20 cellular contexts compared by ENCODE assay signal in the genomic region with DNA sequence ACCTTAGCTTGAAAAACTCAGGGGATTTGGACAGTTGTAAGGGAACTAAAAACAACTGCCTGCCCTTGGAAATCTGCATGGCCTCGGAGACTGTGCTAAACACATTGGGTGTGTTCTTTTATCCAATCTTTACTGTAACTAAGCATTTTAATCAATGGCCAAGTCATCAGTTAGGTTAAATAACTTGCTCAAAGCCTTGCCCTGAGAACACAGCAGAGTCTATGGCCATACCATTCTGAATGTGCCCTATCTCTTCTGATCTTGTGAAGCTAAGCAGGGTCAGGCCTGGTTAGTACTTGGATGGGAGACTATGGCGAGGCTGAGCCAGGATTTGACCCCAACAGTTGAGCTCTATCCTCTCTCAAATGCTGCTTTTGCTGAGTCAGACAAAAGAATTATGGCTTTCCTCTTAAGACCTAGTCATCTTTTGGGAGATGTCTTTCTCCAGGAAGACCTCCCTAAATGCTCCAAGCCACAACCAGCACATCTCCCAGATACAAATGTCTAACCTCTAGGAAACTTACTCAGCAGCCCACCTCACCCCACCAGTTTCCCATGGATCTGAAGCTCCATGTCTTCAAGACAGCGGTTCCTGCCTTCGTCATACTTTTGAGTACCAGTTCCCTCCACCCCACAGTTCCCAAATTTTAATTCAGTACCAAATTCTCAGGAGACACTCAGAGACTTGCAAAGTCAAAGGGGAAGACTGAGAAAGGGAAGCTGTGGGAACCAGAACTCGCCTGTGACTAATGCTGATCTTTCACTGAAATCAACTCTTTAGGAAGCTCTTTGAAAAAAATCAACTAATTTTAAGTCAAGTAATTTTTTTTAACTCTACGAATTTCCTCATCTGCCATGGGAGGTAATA.
DNase-seq lines count a peak whose midpoint lies in the region; ATAC-seq and TF ChIP-seq lines count a peak whose summit lies in the region.
"Had no signal": no experiment of that assay in that cellular context is flagged by ENCODE, and none has a peak within 500 bp of the region (broad histone marks: within the 10 kb centered on the region; RNA-seq: fewer than 3 reads in every experiment).

No MANE protein-coding gene starts in this region.

- H3K27ac ChIP-seq in heart left ventricle: peak overlapping the region in 8 of 12 donors; percentile 7 to 79 (median 54)
- H3K27ac ChIP-seq: HL-60, neural progenitor cell had no signal

- H3K27me3 Mint-ChIP-seq in activated T-cell treated with anti-CD3 and anti-CD28 coated beads, Interleukin-2, amount 50 U/mL, for 24 hours: peaks cover 18% of the 10 kb centered on the region
- H3K27me3 Mint-ChIP-seq in activated T-cell treated with anti-CD3 and anti-CD28 coated beads, Interleukin-2, amount 50 U/mL, for 4 hours (ENCODE audit: low read depth): peaks cover 8% of the 10 kb centered on the region
- H3K27me3 Mint-ChIP-seq in natural killer cell treated with Interleukin-12 subunit alpha and Interleukin-12 subunit beta and Interleukin-15 and Interleukin-18, amount 100 ng/mL, for 72 hours: peaks cover 0 to 19% of the 10 kb centered on the region in 2 donors
- peaks cover 27% of the 10 kb centered on the region for H3K27me3 Mint-ChIP-seq in activated naive CD4-positive, alpha-beta T cell treated with anti-CD3 and anti-CD28 coated beads for 36 hours (ENCODE audit: low read depth)

- intact Hi-C loops in heart left ventricle (cut with DNase I): loop anchor here in 2 of 10 donors (5.0 to 10.0 kb wide), 4 partner anchors 93 to 762 kb away; a partner anchor contains a TSS
- intact Hi-C loops in activated naive CD4-positive, alpha-beta T cell treated with anti-CD3 and anti-CD28 coated beads for 36 hours (cut with micrococcal nuclease): loop anchor here (5.0 to 10.0 kb wide), 4 partner anchors 148 to 1740 kb away; a partner anchor contains a TSS

- CTCF ChIA-PET in activated naive CD4-positive, alpha-beta T cell treated with anti-CD3 and anti-CD28 coated beads for 36 hours (lab: Charles Lee): interaction anchor here (0.7 kb wide), 1 partner anchor 23 kb away, joined by 4 read pairs; no protein-coding TSS in a partner anchor

- H3K9me3 ChIP-seq in heart left ventricle: no peaks in the 10 kb centered on the region
- H3K9me3 ChIP-seq: mucosa of descending colon had no signal

- no peak for ATAC-seq in activated T-cell treated with anti-CD3 and anti-CD28 coated beads, Interleukin-2, amount 50 U/mL, for 4 hours
- ATAC-seq in heart left ventricle (peak in 3 of 4 donors; percentile 39 to 44 (median 41)), HG02970 (IDR thresholded peaks at IDR 0.05; ENCODE audit: low FRiP score, unreplicated experiment) (no peak)
- no peak for ATAC-seq in natural killer cell treated with Interleukin-12 subunit alpha and Interleukin-12 subunit beta and Interleukin-15 and Interleukin-18, amount 100 ng/mL, for 72 hours
- ATAC-seq: mucosa of descending colon had no signal

- H3K36me3 ChIP-seq in heart left ventricle: no peaks in the 10 kb centered on the region
- H3K36me3 ChIP-seq: neural progenitor cell had no signal

- H3K27ac Mint-ChIP-seq in activated T-cell treated with anti-CD3 and anti-CD28 coated beads, Interleukin-2, amount 50 U/mL, for 24 hours: peak overlapping the region; percentile 45
- peak overlapping the region in 1 of 2 donors; percentile 15 for H3K27ac Mint-ChIP-seq in natural killer cell treated with Interleukin-12 subunit alpha and Interleukin-12 subunit beta and Interleukin-15 and Interleukin-18, amount 100 ng/mL, for 72 hours
- H3K27ac Mint-ChIP-seq in activated naive CD4-positive, alpha-beta T cell treated with anti-CD3 and anti-CD28 coated beads for 36 hours: no peak overlapping the region
- H3K27ac Mint-ChIP-seq: neural progenitor cell, progenitor cell of endocrine pancreas had no signal

- no peaks in the 10 kb centered on the region for H3K27me3 ChIP-seq in heart left ventricle
- H3K27me3 ChIP-seq: neural progenitor cell had no signal

- peaks cover 0 to 39% (median 8%) of the 10 kb centered on the region in 12 donors for H3K4me1 ChIP-seq in heart left ventricle
- H3K4me1 ChIP-seq: neural progenitor cell had no signal

- no peak overlapping the region for H3K4me3 Mint-ChIP-seq in activated T-cell treated with anti-CD3 and anti-CD28 coated beads, Interleukin-2, amount 50 U/mL, for 24 hours
- no peak overlapping the region for H3K4me3 Mint-ChIP-seq in activated T-cell treated with anti-CD3 and anti-CD28 coated beads, Interleukin-2, amount 50 U/mL, for 4 hours
- no peak overlapping the region for H3K4me3 Mint-ChIP-seq in natural killer cell treated with Interleukin-12 subunit alpha and Interleukin-12 subunit beta and Interleukin-15 and Interleukin-18, amount 100 ng/mL, for 72 hours
- no peak overlapping the region for H3K4me3 Mint-ChIP-seq in activated naive CD4-positive, alpha-beta T cell treated with anti-CD3 and anti-CD28 coated beads for 36 hours
- H3K4me3 Mint-ChIP-seq: CD4-positive, CD25-positive, alpha-beta regulatory T cell; neural progenitor cell had no signal

- H3K4me3 ChIP-seq in heart left ventricle: no peak overlapping the region
- H3K4me3 ChIP-seq: mucosa of descending colon, neural progenitor cell had no signal

- peaks cover 8% of the 10 kb centered on the region for H3K9me3 Mint-ChIP-seq in activated T-cell treated with anti-CD3 and anti-CD28 coated beads, Interleukin-2, amount 50 U/mL, for 24 hours
- H3K9me3 Mint-ChIP-seq in activated T-cell treated with anti-CD3 and anti-CD28 coated beads, Interleukin-2, amount 50 U/mL, for 4 hours: no peaks in the 10 kb centered on the region
- H3K9me3 Mint-ChIP-seq in natural killer cell treated with Interleukin-12 subunit alpha and Interleukin-12 subunit beta and Interleukin-15 and Interleukin-18, amount 100 ng/mL, for 72 hours: no peaks in the 10 kb centered on the region
- H3K9me3 Mint-ChIP-seq in activated naive CD4-positive, alpha-beta T cell treated with anti-CD3 and anti-CD28 coated beads for 36 hours: no peaks in the 10 kb centered on the region
- H3K9me3 Mint-ChIP-seq: neural progenitor cell had no signal

- TF ChIP-seq POLR2A in heart left ventricle (IDR thresholded peaks at IDR 0.05): no peak

- TF ChIP-seq CTCF in heart left ventricle (IDR thresholded peaks at IDR 0.05): no peak

- no peaks in the 10 kb centered on the region for H3K36me3 Mint-ChIP-seq in activated T-cell treated with anti-CD3 and anti-CD28 coated beads, Interleukin-2, amount 50 U/mL, for 24 hours (ENCODE audit: low read depth)
- no peaks in the 10 kb centered on the region for H3K36me3 Mint-ChIP-seq in activated T-cell treated with anti-CD3 and anti-CD28 coated beads, Interleukin-2, amount 50 U/mL, for 4 hours (ENCODE audit: insufficient read depth)
- H3K36me3 Mint-ChIP-seq in natural killer cell treated with Interleukin-12 subunit alpha and Interleukin-12 subunit beta and Interleukin-15 and Interleukin-18, amount 100 ng/mL, for 72 hours: peaks cover 8% of the 10 kb centered on the region
- no peaks in the 10 kb centered on the region for H3K36me3 Mint-ChIP-seq in activated naive CD4-positive, alpha-beta T cell treated with anti-CD3 and anti-CD28 coated beads for 36 hours (ENCODE audit: low read depth)
- H3K36me3 Mint-ChIP-seq: CD4-positive, CD25-positive, alpha-beta regulatory T cell; neural progenitor cell had no signal

- peaks cover 85% of the 10 kb centered on the region for H3K4me1 Mint-ChIP-seq in activated T-cell treated with anti-CD3 and anti-CD28 coated beads, Interleukin-2, amount 50 U/mL, for 24 hours (ENCODE audit: low read depth)
- H3K4me1 Mint-ChIP-seq in activated T-cell treated with anti-CD3 and anti-CD28 coated beads, Interleukin-2, amount 50 U/mL, for 4 hours (ENCODE audit: low read depth): peaks cover 59% of the 10 kb centered on the region
- peaks cover 30 to 50% of the 10 kb centered on the region in 2 donors for H3K4me1 Mint-ChIP-seq in natural killer cell treated with Interleukin-12 subunit alpha and Interleukin-12 subunit beta and Interleukin-15 and Interleukin-18, amount 100 ng/mL, for 72 hours (ENCODE audit: low read depth in 2 of 2)
- H3K4me1 Mint-ChIP-seq in activated naive CD4-positive, alpha-beta T cell treated with anti-CD3 and anti-CD28 coated beads for 36 hours (ENCODE audit: low read depth): peaks cover 53% of the 10 kb centered on the region

- DNase-seq in activated T-cell treated with anti-CD3 and anti-CD28 coated beads, Interleukin-2, amount 50 U/mL, for 24 hours: no peak
- no peak for DNase-seq in activated T-cell treated with anti-CD3 and anti-CD28 coated beads, Interleukin-2, amount 50 U/mL, for 4 hours
- DNase-seq in NCI-H69 (lab: John Stamatoyannopoulos, UW) (peak; percentile 1), heart left ventricle (peak in 1 of 5 donors; percentile 16), putamen (ENCODE audit: low spot score) (peak; percentile 20)
- no peak for DNase-seq in natural killer cell treated with Interleukin-12 subunit alpha and Interleukin-12 subunit beta and Interleukin-15 and Interleukin-18, amount 100 ng/mL, for 72 hours (ENCODE audit: low spot score)
- DNase-seq in activated naive CD4-positive, alpha-beta T cell treated with anti-CD3 and anti-CD28 coated beads for 36 hours: no peak
- DNase-seq: activated CD4-positive, alpha-beta T cell treated with anti-CD3 and anti-CD28 coated beads, Interleukin-2, amount 50 U/mL, for 4 hours; activated naive CD4-positive, alpha-beta T cell treated with Interleukin-2 at 50 U/mL for 16 hours; CD4-positive, CD25-positive, alpha-beta regulatory T cell; central memory CD4-positive, alpha-beta T cell; mucosa of descending colon; NCI-H1436 treated with DMSO at 0.1 percent for 48 hours; NCI-H510A treated with DMSO at 0.1 percent for 48 hours; RPMI8226; T-helper 1 cell had no signal

- WGBS in heart left ventricle, 4 donors: 78 to 86% (median 81%) methylated on average over 6 of the region's 6 CpGs

Comparison
In these comparisons a context has a peak if more than half of its experiments do, and no peak if none do; other contexts are left out.
1. DNase-seq: peak in NCI-H69 (single experiment) and putamen (single experiment); none in activated T-cell treated with anti-CD3 and anti-CD28 coated beads, Interleukin-2, amount 50 U/mL, for 24 hours (single experiment), activated T-cell treated with anti-CD3 and anti-CD28 coated beads, Interleukin-2, amount 50 U/mL, for 4 hours (single experiment), natural killer cell treated with Interleukin-12 subunit alpha and Interleukin-12 subunit beta and Interleukin-15 and Interleukin-18, amount 100 ng/mL, for 72 hours (single experiment) and activated naive CD4-positive, alpha-beta T cell treated with anti-CD3 and anti-CD28 coated beads for 36 hours (single experiment).
2. ATAC-seq: peak in heart left ventricle (3 of 4); none in activated T-cell treated with anti-CD3 and anti-CD28 coated beads, Interleukin-2, amount 50 U/mL, for 4 hours (0 of 2), natural killer cell treated with Interleukin-12 subunit alpha and Interleukin-12 subunit beta and Interleukin-15 and Interleukin-18, amount 100 ng/mL, for 72 hours (0 of 2) and HG02970 (single experiment).